In the genomic region with DNA sequence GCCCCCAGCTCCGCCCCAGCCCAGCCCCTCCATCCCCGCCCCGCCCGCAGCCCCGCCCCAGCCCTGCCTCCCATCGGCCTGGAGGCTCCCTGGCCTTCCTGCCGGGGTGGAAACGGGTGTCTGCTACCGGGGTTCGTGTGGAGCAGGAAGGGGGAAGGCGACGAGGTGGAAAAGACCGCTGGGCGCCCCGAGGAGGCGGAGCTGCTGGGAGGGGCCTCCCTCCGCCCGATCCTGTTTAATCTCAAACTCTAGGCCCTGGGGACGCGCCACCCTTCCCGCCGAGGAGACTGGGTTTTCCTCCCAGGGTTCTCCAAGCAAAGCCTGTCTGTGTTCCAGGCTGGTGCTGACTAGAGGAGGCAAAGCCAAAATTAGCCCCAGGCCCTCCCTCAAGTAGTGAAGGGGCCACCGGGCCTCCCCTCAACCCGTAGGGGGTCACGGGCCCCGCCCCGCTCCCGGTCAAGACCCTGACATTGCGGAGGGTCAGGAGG, we compare ENCODE assay signal across 8 cellular contexts. TPM values are rescaled to one million over a fixed set of nuclear protein-coding genes. Genes with fewer than 3 reads are reported as not detected.
DNase-seq lines count a peak whose midpoint lies in the region; FAIRE-seq and TF ChIP-seq lines count a peak whose summit lies in the region.

No MANE protein-coding gene starts in this region.

- H2AFZ ChIP-seq in GM23248 (peak overlapping the region; percentile 81), endothelial cell of umbilical vein (ENCODE audit: low read depth, low read length) (peak overlapping the region; percentile 1)

- H3K4me2 ChIP-seq in GM23248 (ENCODE audit: unreplicated experiment) (peak overlapping the region; percentile 83), endothelial cell of umbilical vein (ENCODE audit: insufficient read depth, low read length) (peak overlapping the region; percentile 33)

- in situ Hi-C loops in GM23248 (cut with MboI): no loop called here

- intact Hi-C loops in CD14-positive monocyte (cut with micrococcal nuclease) (no loop called here), endothelial cell of umbilical vein (cut with micrococcal nuclease) (loop anchor here (1.0 kb wide), 1 partner anchor 35 kb away; no protein-coding TSS in a partner anchor)

- BruUV-seq in endothelial cell of umbilical vein (replicated peaks; lab: Mats Ljungman, UMichigan): TSS peak; percentile 91

- DNase-seq in CD14-positive monocyte (ENCODE audit: low spot score) (peak; percentile 64), GM23248 (peak; percentile 90), NCI-H69 (lab: John Stamatoyannopoulos, UW) (peak; percentile 85), endothelial cell of umbilical vein (ENCODE audit: low read depth, low spot score) (peak; percentile 70), mesothelial cell of epicardium (ENCODE audit: low spot score in 2 of 2, unreplicated experiment in 2 of 2) (peak; percentile 64 to 79), NCI-H1105 (lab: John Stamatoyannopoulos, UW) (no peak)
- peak; percentile 80 for DNase-seq in activated CD8-positive, alpha-beta memory T cell treated with anti-CD3 and anti-CD28 coated beads, Interleukin-2, amount 50 U/mL, for 48 hours
- DNase-seq in stimulated activated CD8-positive, alpha-beta memory T cell treated with anti-CD3 and anti-CD28 coated beads, Interleukin-15, amount 100 ng/mL, for 48 hours (ENCODE audit: low read depth in 2 of 2): peak; percentile 52 to 54

- H3K4me3 Mint-ChIP-seq in CD14-positive monocyte: peak overlapping the region; percentile 74 to 81
- peak overlapping the region; percentile 56 for H3K4me3 Mint-ChIP-seq in mesothelial cell of epicardium

- TF ChIP-seq CTCF in CD14-positive monocyte (IDR thresholded peaks at IDR 0.05): no peak
- no peak for TF ChIP-seq CTCF in endothelial cell of umbilical vein (IDR thresholded peaks at IDR 0.05; ENCODE audit: extremely low read depth in 1 of 2, insufficient read depth in 1 of 2, low read depth in 1 of 2, low read length in 2 of 2)
- no peak for TF ChIP-seq CTCF in mesothelial cell of epicardium (IDR thresholded peaks at IDR 0.05; ENCODE audit: unreplicated experiment)

- peaks cover 12% of the 10 kb centered on the region for H3F3A ChIP-seq in GM23248 (ENCODE audit: insufficient read depth)

- no peaks in the 10 kb centered on the region for H4K20me1 ChIP-seq in GM23248 (ENCODE audit: insufficient read depth)
- H4K20me1 ChIP-seq in endothelial cell of umbilical vein (replicated peaks; ENCODE audit: control insufficient read depth, extremely low read depth, insufficient read depth, low read length): no peaks in the 10 kb centered on the region

- H3K9ac ChIP-seq in GM23248 (peak overlapping the region; percentile 89), endothelial cell of umbilical vein (replicated peaks; ENCODE audit: extremely low read depth, insufficient read depth, low read length) (peak overlapping the region; percentile 76)

- 0 to 2% methylated on average over 14 to 27 of the region's 29 CpGs for WGBS in GM23248 (ENCODE audit: low coverage in 1 of 2, low lambda C conversion rate in 2 of 2, missing lambda C conversion rate in 2 of 2), 2 experiments

- H3K27ac ChIP-seq in GM23248 (peak overlapping the region; percentile 31), endothelial cell of umbilical vein (ENCODE audit: insufficient read depth, low read depth, low read length) (peak overlapping the region; percentile 49)

- H3K79me2 ChIP-seq in GM23248 (ENCODE audit: insufficient read depth) (no peaks in the 10 kb centered on the region), endothelial cell of umbilical vein (ENCODE audit: control insufficient read depth, insufficient read depth, low read length) (no peaks in the 10 kb centered on the region)

- H3K27ac Mint-ChIP-seq in CD14-positive monocyte (peak overlapping the region; percentile 76 to 92 (median 87)), mesothelial cell of epicardium (peak overlapping the region; percentile 82)

- peak; percentile 62 for TF ChIP-seq POLR2A in endothelial cell of umbilical vein (IDR thresholded peaks at IDR 0.05; ENCODE audit: low read depth, low read length)

- H3K27me3 ChIP-seq in GM23248 (replicated peaks; ENCODE audit: insufficient read depth) (no peaks in the 10 kb centered on the region), endothelial cell of umbilical vein (ENCODE audit: control insufficient read depth in 2 of 2, insufficient read depth in 2 of 2, low read length in 2 of 2) (no peaks in the 10 kb centered on the region)

- POLR2A ChIA-PET in endothelial cell of umbilical vein (lab: Charles Lee): no interaction called here

- no peaks in the 10 kb centered on the region for H3K36me3 ChIP-seq in GM23248 (ENCODE audit: low read depth)
- no peaks in the 10 kb centered on the region for H3K36me3 ChIP-seq in endothelial cell of umbilical vein (ENCODE audit: control insufficient read depth in 2 of 2, extremely low read depth in 1 of 2, insufficient read depth in 2 of 2, low read length in 2 of 2)

- peak overlapping the region; percentile 71 for H3K4me3 ChIP-seq in GM23248
- peak overlapping the region in 2 of 3 experiments; percentile 1 to 46 for H3K4me3 ChIP-seq in endothelial cell of umbilical vein (replicated peaks in 1 of 3; ENCODE audit: insufficient read depth in 1 of 3, low read depth in 1 of 3, low read length in 3 of 3)

- H3K9me3 Mint-ChIP-seq in CD14-positive monocyte (peaks cover 13 to 19% (median 15%) of the 10 kb centered on the region in 7 donors), mesothelial cell of epicardium (peaks cover 20% of the 10 kb centered on the region)

- H3K9me2 ChIP-seq in GM23248 (ENCODE audit: insufficient read depth): no peaks in the 10 kb centered on the region

- H3K9me1 ChIP-seq in endothelial cell of umbilical vein (replicated peaks; ENCODE audit: control insufficient read depth, extremely low read depth, insufficient read depth, low read length): no peaks in the 10 kb centered on the region

- peaks cover 2 to 5% (median 5%) of the 10 kb centered on the region in 3 donors for H3K27me3 Mint-ChIP-seq in CD14-positive monocyte (ENCODE audit: low read depth in 3 of 3)
- H3K27me3 Mint-ChIP-seq in mesothelial cell of epicardium (ENCODE audit: low read depth): no peaks in the 10 kb centered on the region

- dilution Hi-C loops in endothelial cell of umbilical vein (cut with MboI; ENCODE audit: extremely low pct_ligation_motif_present, low sequenced_read_pairs): no loop called here

- H3K4me1 ChIP-seq in GM23248 (ENCODE audit: insufficient read depth) (peaks cover 6% of the 10 kb centered on the region), endothelial cell of umbilical vein (ENCODE audit: control insufficient read depth, extremely low read depth, insufficient read depth, low read length) (peaks cover 14% of the 10 kb centered on the region)

- CTCF ChIA-PET in endothelial cell of umbilical vein (lab: Charles Lee): interaction anchor here (1.1 to 2.0 kb wide), 3 partner anchors 35 to 134 kb away, joined by 3 to 6 read pairs (median 3); no protein-coding TSS in a partner anchor

- FAIRE-seq in endothelial cell of umbilical vein (lab: Jason Lieb, UNC): peak; percentile 82

- H3K36me3 Mint-ChIP-seq in CD14-positive monocyte: no peaks in the 10 kb centered on the region
- no peaks in the 10 kb centered on the region for H3K36me3 Mint-ChIP-seq in mesothelial cell of epicardium

- H3K9me3 ChIP-seq in GM23248 (ENCODE audit: low read depth): no peaks in the 10 kb centered on the region
- no peaks in the 10 kb centered on the region for H3K9me3 ChIP-seq in endothelial cell of umbilical vein (replicated peaks; ENCODE audit: control insufficient read depth, insufficient read depth, low read length)

- peaks cover 7% of the 10 kb centered on the region for H3K4me1 Mint-ChIP-seq in CD14-positive monocyte
- H3K4me1 Mint-ChIP-seq in mesothelial cell of epicardium: peaks cover 3% of the 10 kb centered on the region

RNA-seq across cellular contexts. Expression of a gene that starts 16.2 kb away (rescaled TPM):
- polyA plus RNA-seq in CD14-positive monocyte (under 1 TPM in 1 of 2 donors, not detected in 1; 0.06 TPM), GM23248 (2016; fragmentation: Nextera tagmentation; extraction: Ambion mirVana) (not detected in 2 replicates), endothelial cell of umbilical vein (not detected in 2 replicates)
- total RNA-seq in GM23248 (2014; rRNA removed; shearing (Covaris generic)): not detected in 2 replicates
- total RNA-seq in endothelial cell of umbilical vein (not detected in 2 replicates), mesothelial cell of epicardium (0.32 to 0.47 TPM in 2 of 3 replicates, not detected in the other)
- not detected in 2 replicates for polyA plus RNA-seq in endothelial cell of umbilical vein (2011; cell fraction: cytosol; rRNA removed)
- polyA plus RNA-seq in endothelial cell of umbilical vein (2011; cell fraction: nucleus; rRNA removed): not detected in 2 replicates
- polyA plus RNA-seq in endothelial cell of umbilical vein (2012): not detected in 2 replicates
- polyA minus RNA-seq in endothelial cell of umbilical vein: not detected in 2 replicates
- polyA minus RNA-seq in endothelial cell of umbilical vein (2011; cell fraction: cytosol; rRNA and poly(A)+ RNA removed): not detected
- polyA minus RNA-seq in endothelial cell of umbilical vein (2011; cell fraction: nucleus; rRNA and poly(A)+ RNA removed): not detected in 2 replicates

RNA-seq across cellular contexts. Expression of a gene that starts 41.6 kb away (rescaled TPM):
- 1 to 10 TPM; 3.0 to 3.3 TPM for polyA plus RNA-seq in CD14-positive monocyte
- 5.2 and 13.1 TPM in 2 replicates for total RNA-seq in GM23248 (2014; rRNA removed; shearing (Covaris generic))
- 11.0 and 11.4 TPM in 2 replicates for polyA plus RNA-seq in GM23248 (2016; fragmentation: Nextera tagmentation; extraction: Ambion mirVana)
- total RNA-seq in endothelial cell of umbilical vein: 19.7 and 20.1 TPM in 2 replicates
- 16.1 and 20.1 TPM in 2 replicates for polyA plus RNA-seq in endothelial cell of umbilical vein
- 6.9 and 10.8 TPM in 2 replicates for polyA plus RNA-seq in endothelial cell of umbilical vein (2011; cell fraction: cytosol; rRNA removed)
- polyA plus RNA-seq in endothelial cell of umbilical vein (2011; cell fraction: nucleus; rRNA removed): 34.3 and 36.5 TPM in 2 replicates
- 7.3 and 8.7 TPM in 2 replicates for polyA plus RNA-seq in endothelial cell of umbilical vein (2012)
- polyA minus RNA-seq in endothelial cell of umbilical vein: 3.6 and 4.6 TPM in 2 replicates
- polyA minus RNA-seq in endothelial cell of umbilical vein (2011; cell fraction: cytosol; rRNA and poly(A)+ RNA removed): 9.5 TPM
- 6.0 and 13.7 TPM in 2 replicates for polyA minus RNA-seq in endothelial cell of umbilical vein (2011; cell fraction: nucleus; rRNA and poly(A)+ RNA removed)
- total RNA-seq in mesothelial cell of epicardium: 28.4 to 32.8 TPM (median 31.8 TPM) in 3 replicates

RNA-seq across cellular contexts. Expression of a gene that starts 48.9 kb away (rescaled TPM):
- not detected for polyA plus RNA-seq in CD14-positive monocyte
- total RNA-seq in GM23248 (2014; rRNA removed; shearing (Covaris generic)): not detected in 2 replicates
- 0.18 TPM in 1 of 2 replicates, not detected in the other for polyA plus RNA-seq in GM23248 (2016; fragmentation: Nextera tagmentation; extraction: Ambion mirVana)
- total RNA-seq in endothelial cell of umbilical vein: not detected in 2 replicates
- not detected in 2 replicates for polyA plus RNA-seq in endothelial cell of umbilical vein
- polyA plus RNA-seq in endothelial cell of umbilical vein (2011; cell fraction: cytosol; rRNA removed): 0.10 TPM in 1 of 2 replicates, not detected in the other
- polyA plus RNA-seq in endothelial cell of umbilical vein (2011; cell fraction: nucleus; rRNA removed): not detected in 2 replicates
- not detected in 2 replicates for polyA plus RNA-seq in endothelial cell of umbilical vein (2012)
- polyA minus RNA-seq in endothelial cell of umbilical vein: not detected in 2 replicates
- polyA minus RNA-seq in endothelial cell of umbilical vein (2011; cell fraction: cytosol; rRNA and poly(A)+ RNA removed): not detected
- not detected in 2 replicates for polyA minus RNA-seq in endothelial cell of umbilical vein (2011; cell fraction: nucleus; rRNA and poly(A)+ RNA removed)
- 0.51 to 1.2 TPM (median 0.93 TPM) in 3 replicates for total RNA-seq in mesothelial cell of epicardium

RNA-seq across cellular contexts. Expression of a gene that starts 56.5 kb away (rescaled TPM):
- polyA plus RNA-seq in CD14-positive monocyte (not detected), GM23248 (2016; fragmentation: Nextera tagmentation; extraction: Ambion mirVana) (not detected in 2 replicates), endothelial cell of umbilical vein (0.55 and 1.4 TPM in 2 replicates)
- not detected in 2 replicates for total RNA-seq in GM23248 (2014; rRNA removed; shearing (Covaris generic))
- total RNA-seq in endothelial cell of umbilical vein (0.62 and 1.5 TPM in 2 replicates), mesothelial cell of epicardium (0.18 to 0.34 TPM (median 0.29 TPM) in 3 replicates)
- polyA plus RNA-seq in endothelial cell of umbilical vein (2011; cell fraction: cytosol; rRNA removed): 0.34 and 0.48 TPM in 2 replicates
- polyA plus RNA-seq in endothelial cell of umbilical vein (2011; cell fraction: nucleus; rRNA removed): 0.79 and 0.94 TPM in 2 replicates
- 0.82 and 1.4 TPM in 2 replicates for polyA plus RNA-seq in endothelial cell of umbilical vein (2012)
- polyA minus RNA-seq in endothelial cell of umbilical vein: 0.25 TPM in 1 of 2 replicates, not detected in the other
- not detected for polyA minus RNA-seq in endothelial cell of umbilical vein (2011; cell fraction: cytosol; rRNA and poly(A)+ RNA removed)
- 0.24 and 0.58 TPM in 2 replicates for polyA minus RNA-seq in endothelial cell of umbilical vein (2011; cell fraction: nucleus; rRNA and poly(A)+ RNA removed)
